In the genomic region with DNA sequence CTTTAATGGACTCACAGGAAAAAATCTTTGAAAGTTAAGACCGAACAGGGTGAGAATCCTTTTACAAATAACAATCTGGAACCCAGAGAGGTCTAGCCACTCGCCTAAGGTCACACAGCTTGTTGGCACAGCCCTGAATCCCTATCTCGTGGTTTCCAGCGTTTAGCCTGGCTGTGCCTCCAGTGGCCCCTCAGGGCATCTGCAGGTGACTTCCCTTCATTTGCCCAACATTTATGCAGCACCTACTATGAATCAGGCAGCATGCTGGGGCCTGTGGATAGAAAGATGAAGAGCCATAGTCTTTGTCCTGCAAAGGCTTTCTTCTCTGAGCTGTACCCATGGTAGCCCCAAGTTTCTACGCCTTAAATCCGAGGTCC, we compare ENCODE assay signal across 16 cellular contexts. TPM values are rescaled to one million over a fixed set of nuclear protein-coding genes. Genes with fewer than 3 reads are reported as not detected.
A peak's percentile ranks its signal among the peaks of the same experiment; 100 is the strongest.
DNase-seq lines count a peak whose midpoint lies in the region; ATAC-seq, FAIRE-seq and TF ChIP-seq lines count a peak whose summit lies in the region.
"Had no signal": no experiment of that assay in that cellular context is flagged by ENCODE, and none has a peak within 500 bp of the region (broad histone marks: within the 10 kb centered on the region; RNA-seq: fewer than 3 reads in every experiment).

No MANE protein-coding gene starts in this region.

- POLR2A ChIA-PET in K562 (lab: Yijun Ruan, JAX) = interaction anchor here (0.7 to 1.3 kb wide), 2 partner anchors 12 to 63 kb away, joined by 3 to 4 read pairs; no protein-coding TSS in a partner anchor

- H3K4me1 Mint-ChIP-seq in activated T-cell treated with anti-CD3 and anti-CD28 coated beads, Interleukin-2, amount 50 U/mL, for 4 hours (ENCODE audit: low read depth) = peaks cover 29% of the 10 kb centered on the region
- H3K4me1 Mint-ChIP-seq in stimulated activated effector memory CD8-positive, alpha-beta T cell treated with anti-CD3 and anti-CD28 coated beads, Interleukin-12 subunit alpha, Interleukin-12 subunit beta, amount 100 ng/mL, for 72 hours = peaks cover 32% of the 10 kb centered on the region

- BruUV-seq in K562 (replicated peaks; lab: Mats Ljungman, UMichigan) = no TSS peak

- no peak overlapping the region for H3K4me3 ChIP-seq in K562
- H3K4me3 ChIP-seq in pancreas = no peak overlapping the region
- no peak overlapping the region for H3K4me3 ChIP-seq in heart right ventricle
- H3K4me3 ChIP-seq: coronary artery, HAP-1 had no signal

- no peaks in the 10 kb centered on the region for H3K9me3 ChIP-seq in K562 (replicated peaks; ENCODE audit: control insufficient read depth, insufficient read depth, low read depth, low read length)
- H3K9me3 ChIP-seq in pancreas = no peaks in the 10 kb centered on the region
- H3K9me3 ChIP-seq in heart right ventricle = no peaks in the 10 kb centered on the region

- H2AFZ ChIP-seq in K562 (ENCODE audit: low read depth, low read length) = no peak overlapping the region

- no peak overlapping the region for H3K4me2 ChIP-seq in K562 (ENCODE audit: insufficient read depth, low read length)
- H3K4me2 ChIP-seq: BLaER1 had no signal

- H3K36me3 ChIP-seq in K562 (ENCODE audit: control insufficient read depth, insufficient read depth, low read length) (no peaks in the 10 kb centered on the region), pancreas (no peaks in the 10 kb centered on the region), heart right ventricle (no peaks in the 10 kb centered on the region)
- H3K36me3 ChIP-seq: BLaER1, HAP-1 had no signal

- intact Hi-C loops in K562 (cut with micrococcal nuclease) = no loop called here
- intact Hi-C loops in pancreas (cut with DNase I) = no loop called here
- intact Hi-C loops in heart right ventricle (cut with DNase I) = no loop called here

- in situ Hi-C loops in K562 (cut with MboI) = no loop called here

- WGBS in K562 (ENCODE audit: insufficient coverage, low coverage, missing lambda C conversion rate) = 2% methylated on average over 6 of the region's 6 CpGs
- 5% methylated on average over 6 of the region's 6 CpGs for WGBS in pancreas, 2 donors
- 3 to 4% methylated on average over 6 of the region's 6 CpGs for WGBS in heart right ventricle, 2 donors

- no peak for TF ChIP-seq POLR2A in K562 (conservative IDR thresholded peaks at IDR 0.05)

- FAIRE-seq in K562 (lab: Jason Lieb, UNC) (no peak), pancreas (lab: Jason Lieb, UNC) (no peak)
- FAIRE-seq: small intestine had no signal

- CTCF ChIA-PET in K562 (lab: Yijun Ruan, JAX; ENCODE audit: low intra/inter-chr PET ratio) = no interaction called here

- no peak for DNase-seq in activated T-cell treated with anti-CD3 and anti-CD28 coated beads, Interleukin-2, amount 50 U/mL, for 4 hours
- DNase-seq in activated T-cell treated with anti-CD3 and anti-CD28 coated beads, Interleukin-2, amount 50 U/mL, for 1 hour = no peak
- no peak for DNase-seq in K562 (ENCODE audit: extremely low read depth in 1 of 4, low spot score in 3 of 4)
- no peak for DNase-seq in stimulated activated effector memory CD8-positive, alpha-beta T cell treated with anti-CD3 and anti-CD28 coated beads, Interleukin-12 subunit alpha, Interleukin-12 subunit beta, amount 100 ng/mL, for 72 hours (ENCODE audit: low spot score in 2 of 2)
- no peak for DNase-seq in pancreas
- no peak for DNase-seq in heart right ventricle
- no peak for DNase-seq in stimulated activated CD4-positive, alpha-beta T cell treated with anti-CD3 and anti-CD28 coated beads, Interleukin-2, amount 100 ng/mL, for 48 hours
- DNase-seq: left colon, small intestine had no signal

- TF ChIP-seq EP300 in Ishikawa (IDR thresholded peaks at IDR 0.05; ENCODE audit: borderline replicate concordance) (no peak), K562 (IDR thresholded peaks at IDR 0.05; ENCODE audit: low read length) (no peak)

- ATAC-seq in activated T-cell treated with anti-CD3 and anti-CD28 coated beads, Interleukin-2, amount 50 U/mL, for 4 hours = peak; percentile 39 to 46
- ATAC-seq in K562 (no peak), pancreas (no peak), heart right ventricle (no peak)
- ATAC-seq in stimulated activated effector memory CD8-positive, alpha-beta T cell treated with anti-CD3 and anti-CD28 coated beads, Interleukin-12 subunit alpha, Interleukin-12 subunit beta, amount 100 ng/mL, for 72 hours = peak; percentile 49
- ATAC-seq: activated CD4-positive, CD25-positive, alpha-beta regulatory T cell treated with anti-CD3 and anti-CD28 coated beads, Interleukin-2, amount 50 U/mL, for 24 hours; left colon had no signal

- H3K9me1 ChIP-seq in K562 (ENCODE audit: control insufficient read depth, insufficient read depth, low read length) = no peaks in the 10 kb centered on the region

- peaks cover 49 to 53% of the 10 kb centered on the region in 2 experiments for H3K27me3 ChIP-seq in K562 (ENCODE audit: control insufficient read depth in 2 of 2, insufficient read depth in 2 of 2, low read length in 2 of 2)
- peaks cover 4 to 73% (median 17%) of the 10 kb centered on the region in 4 donors for H3K27me3 ChIP-seq in pancreas
- H3K27me3 ChIP-seq in heart right ventricle = peaks cover 56 to 100% (median 100%) of the 10 kb centered on the region in 7 donors

- peaks cover 90% of the 10 kb centered on the region for H3K27me3 Mint-ChIP-seq in activated T-cell treated with anti-CD3 and anti-CD28 coated beads, Interleukin-2, amount 50 U/mL, for 4 hours (ENCODE audit: low read depth)

- H3K4me1 ChIP-seq in K562 (replicated peaks in 1 of 2; ENCODE audit: control insufficient read depth in 2 of 2, insufficient read depth in 2 of 2, low read length in 2 of 2) = peaks cover 0 to 25% of the 10 kb centered on the region in 2 experiments; a peak in 2 of 5 replicates
- H3K4me1 ChIP-seq in pancreas = peaks cover 0 to 14% (median 10%) of the 10 kb centered on the region in 3 donors
- peaks cover 8 to 49% (median 38%) of the 10 kb centered on the region in 9 donors for H3K4me1 ChIP-seq in heart right ventricle

- H4K20me1 ChIP-seq in K562 (replicated peaks; ENCODE audit: control insufficient read depth, insufficient read depth, low read length) = no peaks in the 10 kb centered on the region

- TF ChIP-seq RAD21 in Ishikawa (IDR thresholded peaks at IDR 0.05; ENCODE audit: low read depth) (0 out of 2 replicates have a peak, but pooled peaks have one; percentile 10), K562 (CRISPR knock-in tag; conservative IDR thresholded peaks at IDR 0.05 in 1 of 2, IDR thresholded peaks at IDR 0.05 in 1 of 2) (no peak)

- TF ChIP-seq CTCF in K562 (IDR thresholded peaks at IDR 0.05 in 2 of 3, conservative IDR thresholded peaks at IDR 0.05 in 1 of 3; ENCODE audit: insufficient read depth in 2 of 3, low read depth in 1 of 3, low read length in 3 of 3) = no peak
- TF ChIP-seq CTCF in pancreas (IDR thresholded peaks at IDR 0.05) = no peak
- no peak for TF ChIP-seq CTCF in heart right ventricle (IDR thresholded peaks at IDR 0.05)

- H3K4me3 Mint-ChIP-seq in activated T-cell treated with anti-CD3 and anti-CD28 coated beads, Interleukin-2, amount 50 U/mL, for 4 hours = no peak overlapping the region
- H3K4me3 Mint-ChIP-seq in stimulated activated effector memory CD8-positive, alpha-beta T cell treated with anti-CD3 and anti-CD28 coated beads, Interleukin-12 subunit alpha, Interleukin-12 subunit beta, amount 100 ng/mL, for 72 hours = no peak overlapping the region

- no peak overlapping the region for H3K27ac Mint-ChIP-seq in stimulated activated effector memory CD8-positive, alpha-beta T cell treated with anti-CD3 and anti-CD28 coated beads, Interleukin-12 subunit alpha, Interleukin-12 subunit beta, amount 100 ng/mL, for 72 hours

- H3K79me2 ChIP-seq in K562 (ENCODE audit: control insufficient read depth, insufficient read depth, low read length) = no peaks in the 10 kb centered on the region

- H3K9me3 Mint-ChIP-seq in activated T-cell treated with anti-CD3 and anti-CD28 coated beads, Interleukin-2, amount 50 U/mL, for 4 hours = no peaks in the 10 kb centered on the region
- no peaks in the 10 kb centered on the region for H3K9me3 Mint-ChIP-seq in stimulated activated effector memory CD8-positive, alpha-beta T cell treated with anti-CD3 and anti-CD28 coated beads, Interleukin-12 subunit alpha, Interleukin-12 subunit beta, amount 100 ng/mL, for 72 hours

- no peak overlapping the region for H3K27ac ChIP-seq in K562 (ENCODE audit: extremely low read depth, low read depth, low read length)
- H3K27ac ChIP-seq in pancreas = no peak overlapping the region
- H3K27ac ChIP-seq in heart right ventricle = no peak overlapping the region
- H3K27ac ChIP-seq: BLaER1, coronary artery had no signal

- H3K9ac ChIP-seq in K562 (ENCODE audit: insufficient read depth in 1 of 2, low read depth in 2 of 2, low read length in 2 of 2) = no peak overlapping the region
- H3K9ac ChIP-seq: BLaER1 had no signal

- peaks cover under 1% of the 10 kb centered on the region for H3K36me3 Mint-ChIP-seq in activated T-cell treated with anti-CD3 and anti-CD28 coated beads, Interleukin-2, amount 50 U/mL, for 4 hours (ENCODE audit: insufficient read depth)
- H3K36me3 Mint-ChIP-seq in stimulated activated effector memory CD8-positive, alpha-beta T cell treated with anti-CD3 and anti-CD28 coated beads, Interleukin-12 subunit alpha, Interleukin-12 subunit beta, amount 100 ng/mL, for 72 hours = peaks cover 12% of the 10 kb centered on the region

TF ChIP-seq in K562, 482 proteins besides CTCF, POLR2A, EP300 and RAD21 (continues in another document):
- TF ChIP-seq MEF2D (tag; conservative IDR thresholded peaks at IDR 0.05; ENCODE audit: low read depth) = no peak
- TF ChIP-seq IRF2 (CRISPR knock-in tag; IDR thresholded peaks at IDR 0.05) = no peak

RNA-seq across cellular contexts. Expression of a gene that starts 2.6 kb away (rescaled TPM):
- not detected for total RNA-seq in activated T-cell treated with anti-CD3 and anti-CD28 coated beads, Interleukin-2, amount 50 U/mL, for 4 hours
- total RNA-seq in K562 (2011; cell fraction: chromatin; rRNA removed; ENCODE audit: low replicate concordance) = not detected in 2 replicates
- total RNA-seq in K562 (2011; cell fraction: nucleolus; rRNA removed) = not detected in 2 replicates
- total RNA-seq in K562 (2011; cell fraction: nucleoplasm; rRNA removed) = not detected in 2 replicates
- total RNA-seq in K562 (2014; rRNA removed) (not detected in 2 replicates), K562 (2014; rRNA removed; fragmentation: Illumina TruSeq; extraction: Trizol) (not detected in 2 replicates), K562 (2015; rRNA removed; fragmentation: Illumina TruSeq; extraction: Trizol) (not detected in 2 replicates), K562 (2021) (not detected in 2 replicates), pancreas (under 1 TPM in 2 of 6 donors, not detected in 4; 0.06 to 0.19 TPM), heart right ventricle (not detected)
- polyA plus RNA-seq in K562 (2011; rRNA removed) (not detected in 2 replicates), K562 (2014; fragmentation: Illumina TruSeq; extraction: Trizol) (not detected in 2 replicates), K562 (2014; fragmentation: Nextera tagmentation; extraction: Ambion mirVana) (not detected), K562 (2014; rRNA removed) (not detected in 2 replicates), pancreas (under 1 TPM in 1 of 2 donors, not detected in 1; 0.02 TPM), heart right ventricle (not detected)
- polyA plus RNA-seq in K562 (2011; cell fraction: cytosol; rRNA removed) = not detected in 2 replicates
- polyA plus RNA-seq in K562 (2011; cell fraction: nucleus; rRNA removed) = not detected in 2 replicates
- not detected in 2 replicates for polyA plus RNA-seq in K562 (2012)
- not detected in 2 replicates for polyA minus RNA-seq in K562 (2011; rRNA and poly(A)+ RNA removed)
- polyA minus RNA-seq in K562 (2011; cell fraction: cytosol; rRNA and poly(A)+ RNA removed) = not detected in 2 replicates
- not detected in 2 replicates for polyA minus RNA-seq in K562 (2011; cell fraction: nucleus; rRNA and poly(A)+ RNA removed)
- total RNA-seq: fibroblast of villous mesenchyme, left colon, urinary bladder had no signal
- polyA plus RNA-seq: small intestine, urinary bladder had no signal

Comparison
In these comparisons a context has a peak if more than half of its experiments do, and no peak if none do; other contexts are left out.
1. ATAC-seq: peak in activated T-cell treated with anti-CD3 and anti-CD28 coated beads, Interleukin-2, amount 50 U/mL, for 4 hours (2 of 2) and stimulated activated effector memory CD8-positive, alpha-beta T cell treated with anti-CD3 and anti-CD28 coated beads, Interleukin-12 subunit alpha, Interleukin-12 subunit beta, amount 100 ng/mL, for 72 hours (single experiment); none in K562 (single experiment), pancreas (0 of 4) and heart right ventricle (0 of 8).